ENCODE assay signal across 9 cellular contexts in the genomic region with DNA sequence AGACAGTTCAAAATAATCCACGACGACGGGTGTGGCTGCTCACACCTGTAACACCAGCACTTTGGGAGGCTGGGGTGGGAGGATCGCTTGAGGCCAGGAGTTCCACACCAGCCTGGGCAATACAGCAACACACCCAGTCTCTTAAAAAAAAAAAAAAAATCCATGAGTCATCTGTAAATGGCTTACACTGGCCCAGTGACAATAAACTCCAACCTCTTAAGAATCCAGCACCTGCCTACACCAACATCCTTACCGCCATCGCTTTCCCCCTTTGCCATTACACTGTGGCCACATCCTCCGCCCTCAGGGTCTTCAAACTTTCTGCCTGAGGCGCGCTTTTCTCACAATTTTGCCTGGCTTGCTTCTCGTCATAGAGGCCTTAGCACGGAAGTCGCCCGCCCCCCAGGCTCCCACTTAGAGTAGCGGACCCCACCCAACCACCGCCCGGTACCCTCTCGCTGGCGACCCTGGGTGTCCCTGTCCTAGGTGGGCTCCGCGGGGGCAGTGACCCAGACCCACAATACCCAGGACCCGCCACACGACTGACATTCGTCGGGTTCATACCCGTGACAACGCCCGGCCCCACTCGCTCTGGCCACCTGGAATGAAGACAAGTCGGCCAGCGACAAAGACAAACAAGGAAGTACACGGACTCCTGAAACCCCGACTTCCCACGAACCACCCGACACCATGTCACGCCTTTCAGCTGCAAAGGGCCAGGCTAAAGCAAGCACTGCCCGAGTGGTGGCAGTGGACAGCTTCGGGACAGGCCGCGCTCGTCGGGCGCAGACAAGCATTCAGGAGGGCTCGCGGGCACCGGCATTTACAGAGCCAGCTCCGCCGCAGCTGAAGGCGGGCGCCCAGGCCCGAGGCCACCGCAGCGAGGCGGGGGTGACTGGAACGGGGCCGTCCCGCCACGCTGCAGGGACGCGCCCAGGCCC. TPM values are rescaled to one million over a fixed set of nuclear protein-coding genes. Genes with fewer than 3 reads are reported as not detected.
DNase-seq lines count a peak whose midpoint lies in the region; ATAC-seq, FAIRE-seq and TF ChIP-seq lines count a peak whose summit lies in the region.
"Had no signal": no experiment of that assay in that cellular context is flagged by ENCODE, and none has a peak within 500 bp of the region (broad histone marks: within the 10 kb centered on the region; RNA-seq: fewer than 3 reads in every experiment).

No MANE protein-coding gene starts in this region.

- H2BK120ac ChIP-seq in H1 (replicated peaks; ENCODE audit: low read depth, low read length) = no peak overlapping the region

- H2AFZ ChIP-seq in H1 (ENCODE audit: low read length) = no peak overlapping the region

- peak overlapping the region; percentile 89 for H3K4me3 Mint-ChIP-seq in T-helper 1 cell treated with Interleukin-12 subunit alpha and Interleukin-12 subunit beta and Interleukin-4 antibody, amounts not matched to agents 30 μg/mL and 1 μg/mL, for 36 hours
- H3K4me3 Mint-ChIP-seq in type B pancreatic cell = peak overlapping the region; percentile 94

- no peak overlapping the region for H3K14ac ChIP-seq in H1 (ENCODE audit: insufficient read length)

- H3K9ac ChIP-seq in H1 (replicated peaks in 1 of 4; ENCODE audit: extremely low read depth in 1 of 4, low read depth in 3 of 4, low read length in 3 of 4) = peak overlapping the region; percentile 52 to 99 (median 88); a peak in 6 of 7 replicates

- WGBS in H1 (ENCODE audit: extremely low coverage in 1 of 2, insufficient coverage in 1 of 2, insufficient read length in 1 of 2, insufficient replicate concordance in 2 of 2, low coverage in 1 of 2, low lambda C conversion rate in 2 of 2, missing lambda C conversion rate in 1 of 2), 2 experiments = 26% methylated on average over 48 of the region's 59 CpGs; no CpG with 5 or more reads in 1 of the 2 experiments

- POLR2A ChIA-PET in H1 (lab: Charles Lee; ENCODE audit: partially characterized antibody) = interaction anchor here (0.9 to 2.3 kb wide), 11 partner anchors 13 to 252 kb away, joined by 3 to 16 read pairs (median 3); partner anchors contain the start of gene CHFR

- peak overlapping the region; percentile 19 for H4K5ac ChIP-seq in H1 (ENCODE audit: insufficient read length, low read depth, low read length)

- no peak for FAIRE-seq in H1 (lab: Jason Lieb, UNC)
- FAIRE-seq: islet of Langerhans had no signal

- H2BK20ac ChIP-seq in H1 (ENCODE audit: low read length) = no peak overlapping the region

- peak; percentile 15 for ATAC-seq in HG03558 (IDR thresholded peaks at IDR 0.05; ENCODE audit: extremely low read depth, unreplicated experiment)

- H3K27me3 ChIP-seq in H1 (replicated peaks in 1 of 4; ENCODE audit: control insufficient read depth in 3 of 4, extremely low read depth in 1 of 4, insufficient read depth in 3 of 4, low read length in 3 of 4) = no peaks in the 10 kb centered on the region
- no peaks in the 10 kb centered on the region for H3K27me3 ChIP-seq in mononuclear cell (ENCODE audit: insufficient read depth, low read length)

- peak overlapping the region; percentile 62 to 97 for H3K4me2 ChIP-seq in H1 (ENCODE audit: insufficient read depth in 1 of 2, low read depth in 2 of 2, low read length in 2 of 2)

- H2BK12ac ChIP-seq in H1 (ENCODE audit: low read depth, low read length) = no peak overlapping the region

- TF ChIP-seq RAD21 in H1 (IDR thresholded peaks at IDR 0.05 in 1 of 2, conservative IDR thresholded peaks at IDR 0.05 in 1 of 2; ENCODE audit: low read depth in 2 of 2, low read length in 2 of 2) = peak in 1 of 2 experiments; percentile 2; a peak in 1 of 4 replicates

- no peak overlapping the region for H3K56ac ChIP-seq in H1 (replicated peaks; ENCODE audit: insufficient read length, low read depth, low read length)

- H3K27ac ChIP-seq in H1 (ENCODE audit: low read depth, low read length) = peak overlapping the region; percentile 63

- H2AK5ac ChIP-seq in H1 (ENCODE audit: low read depth, low read length) = no peak overlapping the region

- peak overlapping the region; percentile 92 for H3K27ac Mint-ChIP-seq in T-helper 1 cell treated with Interleukin-12 subunit alpha and Interleukin-12 subunit beta and Interleukin-4 antibody, amounts not matched to agents 30 μg/mL and 1 μg/mL, for 36 hours
- peak overlapping the region; percentile 100 for H3K27ac Mint-ChIP-seq in type B pancreatic cell

- H4K20me1 ChIP-seq in H1 (replicated peaks in 1 of 2; ENCODE audit: control insufficient read depth in 1 of 2, insufficient read depth in 2 of 2, low read length in 2 of 2) = peaks cover 0 to 15% of the 10 kb centered on the region in 2 experiments

- peaks cover 0 to 9% (median under 1%) of the 10 kb centered on the region in 4 experiments; a peak in 1 of 7 replicates for H3K4me1 ChIP-seq in H1 (replicated peaks in 1 of 4; ENCODE audit: control insufficient read depth in 3 of 4, insufficient read depth in 4 of 4, low read length in 3 of 4)
- H3K4me1 ChIP-seq in mononuclear cell (ENCODE audit: insufficient read depth, low read length) = peaks cover 18% of the 10 kb centered on the region

- peak; percentile 14 for DNase-seq in G401 (ENCODE audit: low spot score)
- peak; percentile 59 for DNase-seq in GM20000 (ENCODE audit: low spot score)
- DNase-seq in H1 (ENCODE audit: low read depth in 1 of 2, low spot score in 2 of 2) = no peak
- no peak for DNase-seq in type B pancreatic cell (ENCODE audit: extremely low spot score, unreplicated experiment)
- no peak for DNase-seq in GDM1 (lab: John Stamatoyannopoulos, UW)

- H3K36me3 ChIP-seq in H1 (ENCODE audit: control insufficient read depth in 2 of 4, insufficient read depth in 4 of 4, low read length in 3 of 4) = peaks cover 0 to 21% (median 6%) of the 10 kb centered on the region in 4 experiments; a peak in 7 of 8 replicates

- H3K18ac ChIP-seq in H1 (ENCODE audit: extremely low read depth, low read length) = no peak overlapping the region

- H3K9me3 Mint-ChIP-seq in T-helper 1 cell treated with Interleukin-12 subunit alpha and Interleukin-12 subunit beta and Interleukin-4 antibody, amounts not matched to agents 30 μg/mL and 1 μg/mL, for 36 hours = no peaks in the 10 kb centered on the region
- no peaks in the 10 kb centered on the region for H3K9me3 Mint-ChIP-seq in type B pancreatic cell

- in situ Hi-C loops in G401 (cut with HindIII; ENCODE audit: low sequenced_read_pairs) = no loop called here

- TF ChIP-seq EP300 in H1 (IDR thresholded peaks at IDR 0.05; ENCODE audit: borderline replicate concordance in 1 of 2, low read depth in 2 of 2, low read length in 2 of 2) = no peak

- peak overlapping the region; percentile 35; the same call in 1 of the 2 replicates for H2BK5ac ChIP-seq in H1 (ENCODE audit: low read depth, low read length)

- no peak overlapping the region for H4K91ac ChIP-seq in H1 (replicated peaks; ENCODE audit: insufficient read length, low read length)

- H3K9me3 ChIP-seq in H1 (ENCODE audit: insufficient read depth in 2 of 2, low read depth in 1 of 2, low read length in 1 of 2) = no peaks in the 10 kb centered on the region
- no peaks in the 10 kb centered on the region for H3K9me3 ChIP-seq in mononuclear cell (ENCODE audit: low read depth, low read length)

- CTCF ChIA-PET in H1 (lab: Charles Lee; ENCODE audit: partially characterized antibody) = interaction anchor here (1.0 to 1.6 kb wide), 4 partner anchors 15 to 78 kb away, joined by 3 to 5 read pairs (median 3); no protein-coding TSS in a partner anchor

- H3K4me3 ChIP-seq in H1 (ENCODE audit: extremely low read depth in 1 of 4, insufficient read depth in 2 of 4, low read depth in 3 of 4, low read length in 4 of 4) (peak overlapping the region; percentile 57 to 96 (median 93)), mononuclear cell (ENCODE audit: low read length) (peak overlapping the region; percentile 75)

- no peak overlapping the region for H2BK15ac ChIP-seq in H1 (ENCODE audit: low read length)

- H3K27me3 Mint-ChIP-seq in T-helper 1 cell treated with Interleukin-12 subunit alpha and Interleukin-12 subunit beta and Interleukin-4 antibody, amounts not matched to agents 30 μg/mL and 1 μg/mL, for 36 hours (ENCODE audit: low read depth) = no peaks in the 10 kb centered on the region
- H3K27me3 Mint-ChIP-seq in type B pancreatic cell = no peaks in the 10 kb centered on the region

- TF ChIP-seq POLR2A in H1 (IDR thresholded peaks at IDR 0.05; ENCODE audit: control extremely low read depth in 1 of 2, low read depth in 2 of 2, low read length in 2 of 2) = no peak

- H3K23ac ChIP-seq in H1 (ENCODE audit: insufficient read length) = no peak overlapping the region

- peaks cover 35% of the 10 kb centered on the region for H3K36me3 Mint-ChIP-seq in T-helper 1 cell treated with Interleukin-12 subunit alpha and Interleukin-12 subunit beta and Interleukin-4 antibody, amounts not matched to agents 30 μg/mL and 1 μg/mL, for 36 hours (ENCODE audit: low read depth)
- peaks cover 27% of the 10 kb centered on the region for H3K36me3 Mint-ChIP-seq in type B pancreatic cell

- H3K79me2 ChIP-seq in H1 (ENCODE audit: control insufficient read depth in 1 of 2, insufficient read depth in 2 of 2, low read length in 2 of 2) = peaks cover 0 to 41% of the 10 kb centered on the region in 2 experiments; a peak in 3 of 4 replicates

- H3K4ac ChIP-seq in H1 (replicated peaks; ENCODE audit: insufficient read length, low read depth, low read length) = peak overlapping the region; percentile 93

- peaks cover 7% of the 10 kb centered on the region; the same call in 1 of the 2 replicates for H3K23me2 ChIP-seq in H1 (ENCODE audit: low read depth, low read length)

- H3K4me1 Mint-ChIP-seq in T-helper 1 cell treated with Interleukin-12 subunit alpha and Interleukin-12 subunit beta and Interleukin-4 antibody, amounts not matched to agents 30 μg/mL and 1 μg/mL, for 36 hours (ENCODE audit: low read depth) = peaks cover 24% of the 10 kb centered on the region
- peaks cover 16% of the 10 kb centered on the region for H3K4me1 Mint-ChIP-seq in type B pancreatic cell (ENCODE audit: unreplicated experiment)

- H4K8ac ChIP-seq in H1 (ENCODE audit: extremely low read depth, insufficient read depth, low read length) = peak overlapping the region; percentile 83

- peaks cover 14% of the 10 kb centered on the region for H3K79me1 ChIP-seq in H1 (ENCODE audit: low read depth, low read length)

- no peak for TF ChIP-seq CTCF in GM20000 (IDR thresholded peaks at IDR 0.05; ENCODE audit: extremely low read depth, missing control alignments)
- TF ChIP-seq CTCF in H1 (IDR thresholded peaks at IDR 0.05; ENCODE audit: control extremely low read depth in 1 of 3, insufficient read depth in 1 of 3, low read depth in 1 of 3, low read length in 3 of 3) = no peak
- TF ChIP-seq CTCF in type B pancreatic cell (conservative IDR thresholded peaks at IDR 0.05) = no peak

RNA-seq across cellular contexts. Expression of gene GOLGA3, which starts 0.6 kb away (rescaled TPM):
- 13.6 and 24.7 TPM in 2 replicates for total RNA-seq in G401 (2014; rRNA removed; shearing (Covaris generic))
- 33.1 and 33.4 TPM in 2 replicates for total RNA-seq in H1 (2021; fragmentation: NEBNext Ultra II Directional; extraction: Animal tissue kit (Norgen Biotek cat#: 25700))
- polyA plus RNA-seq in H1 (2011; rRNA removed) = 6.4 and 8.4 TPM in 2 replicates
- 11.0 TPM for polyA plus RNA-seq in H1 (2011; cell fraction: cytosol; rRNA removed)
- 16.8 TPM for polyA plus RNA-seq in H1 (2011; cell fraction: nucleus; rRNA removed)
- polyA plus RNA-seq in H1 (2012, experiment 1 of 2) = 11.9 to 16.4 TPM (median 13.1 TPM) in 4 replicates
- polyA plus RNA-seq in H1 (2012, experiment 2 of 2) = 2.6 TPM
- 8.2 TPM for polyA plus RNA-seq in H1 (2013, experiment 1 of 2)
- 8.1 TPM for polyA plus RNA-seq in H1 (2013, experiment 2 of 2)
- 21.1 and 21.8 TPM in 2 replicates for polyA minus RNA-seq in H1 (2011; rRNA and poly(A)+ RNA removed)
- polyA minus RNA-seq in H1 (2011; cell fraction: cytosol; rRNA and poly(A)+ RNA removed) = 21.1 TPM
- 28.4 TPM for polyA minus RNA-seq in H1 (2011; cell fraction: nucleus; rRNA and poly(A)+ RNA removed)
- 21.9 TPM for total RNA-seq in mononuclear cell
- 62.0 and 81.5 TPM in 2 replicates for total RNA-seq in type B pancreatic cell (ENCODE audit: low replicate concordance)

RNA-seq across cellular contexts. Expression of gene CHFR, which starts 59.4 kb away (rescaled TPM):
- total RNA-seq in G401 (2014; rRNA removed; shearing (Covaris generic)) = 32.5 and 38.6 TPM in 2 replicates
- total RNA-seq in H1 (2021; fragmentation: NEBNext Ultra II Directional; extraction: Animal tissue kit (Norgen Biotek cat#: 25700)) = 44.6 and 45.2 TPM in 2 replicates
- polyA plus RNA-seq in H1 (2011; rRNA removed) = 31.4 and 58.8 TPM in 2 replicates
- 46.5 TPM for polyA plus RNA-seq in H1 (2011; cell fraction: cytosol; rRNA removed)
- polyA plus RNA-seq in H1 (2011; cell fraction: nucleus; rRNA removed) = 107 TPM
- 34.1 to 36.9 TPM (median 35.8 TPM) in 4 replicates for polyA plus RNA-seq in H1 (2012, experiment 1 of 2)
- 34.9 TPM for polyA plus RNA-seq in H1 (2012, experiment 2 of 2)
- 26.8 TPM for polyA plus RNA-seq in H1 (2013, experiment 1 of 2)
- 25.1 TPM for polyA plus RNA-seq in H1 (2013, experiment 2 of 2)
- 82.5 and 105 TPM in 2 replicates for polyA minus RNA-seq in H1 (2011; rRNA and poly(A)+ RNA removed)
- 37.5 TPM for polyA minus RNA-seq in H1 (2011; cell fraction: cytosol; rRNA and poly(A)+ RNA removed)
- polyA minus RNA-seq in H1 (2011; cell fraction: nucleus; rRNA and poly(A)+ RNA removed) = 38.0 TPM
- 51.2 TPM for total RNA-seq in mononuclear cell
- total RNA-seq in type B pancreatic cell (ENCODE audit: low replicate concordance) = 37.1 and 43.7 TPM in 2 replicates

Comparison
In these comparisons a context has a peak if more than half of its experiments do, and no peak if none do; other contexts are left out.
1. DNase-seq: peak in G401 (single experiment) and GM20000 (single experiment); none in H1 (0 of 2), type B pancreatic cell (single experiment) and GDM1 (single experiment).